ENCODE assay signal across 8 cellular contexts in the genomic region with DNA sequence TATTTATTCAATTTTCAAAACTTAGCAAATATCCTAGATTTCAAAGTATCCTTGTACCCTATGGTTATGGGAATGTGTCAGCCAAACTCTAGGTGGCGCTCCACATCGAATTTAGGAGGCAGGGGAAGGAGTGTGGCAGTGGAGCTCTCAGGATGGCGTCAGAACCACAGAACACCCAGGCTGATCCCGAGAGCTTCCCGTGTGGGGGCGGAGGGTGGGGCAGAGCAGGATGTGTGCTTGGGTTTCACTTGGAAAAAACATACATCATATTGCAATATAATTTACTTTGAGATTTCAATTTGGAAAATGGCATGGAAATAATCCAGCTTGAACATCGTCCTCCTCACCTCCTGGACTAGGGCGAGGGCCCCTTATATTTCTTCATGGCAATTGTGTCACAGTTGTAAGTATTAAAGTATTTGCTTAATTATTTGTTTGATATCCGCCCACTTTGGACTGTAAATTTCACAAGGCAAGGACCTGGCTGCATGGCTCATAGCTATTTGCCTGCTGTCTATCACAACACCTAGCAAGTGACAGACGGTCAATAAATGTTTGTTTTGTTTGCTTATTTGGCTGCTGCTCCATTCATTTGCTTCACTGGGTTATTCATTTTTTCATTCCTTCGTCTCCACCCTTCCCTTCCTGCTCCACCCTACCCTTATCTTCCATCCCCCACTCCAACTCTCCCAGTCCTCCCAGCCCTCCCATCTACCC.
DNase-seq lines count a peak whose midpoint lies in the region; ATAC-seq and TF ChIP-seq lines count a peak whose summit lies in the region.

No MANE protein-coding gene starts in this region.

- no peaks in the 10 kb centered on the region for H3K27me3 ChIP-seq in WERI-Rb-1 (ENCODE audit: insufficient read depth, low read depth, severe bottlenecking)

- H3K4me1 ChIP-seq in mucosa of descending colon (ENCODE audit: low read depth) = peaks cover 19% of the 10 kb centered on the region

- peak; percentile 63 for ATAC-seq in GM19043 (IDR thresholded peaks at IDR 0.05; ENCODE audit: low read depth, unreplicated experiment)
- ATAC-seq in esophagus mucosa = peak; percentile 93
- ATAC-seq in mucosa of descending colon = peak; percentile 88
- ATAC-seq in HG03469 (IDR thresholded peaks at IDR 0.05; ENCODE audit: unreplicated experiment) = no peak

- no peak overlapping the region for H3K27ac ChIP-seq in WERI-Rb-1

- TF ChIP-seq CTCF in AG10803 (conservative IDR thresholded peaks at IDR 0.05; ENCODE audit: low read length) = peak; percentile 87
- peak; percentile 68 for TF ChIP-seq CTCF in LNCaP clone FGC (IDR thresholded peaks at IDR 0.05; ENCODE audit: control insufficient read depth, extremely low read depth, insufficient read depth)
- TF ChIP-seq CTCF in WERI-Rb-1 (IDR thresholded peaks at IDR 0.05; ENCODE audit: low read depth, low read length) = peak; percentile 47
- peak; percentile 29 for TF ChIP-seq CTCF in mucosa of descending colon (IDR thresholded peaks at IDR 0.05)

- H3K9me3 ChIP-seq in WERI-Rb-1 (ENCODE audit: severe bottlenecking) (no peaks in the 10 kb centered on the region), mucosa of descending colon (no peaks in the 10 kb centered on the region)

- DNase-seq in AG10803 (ENCODE audit: low read depth) (peak; percentile 91), LNCaP clone FGC (ENCODE audit: low read depth) (no peak), WERI-Rb-1 (peak; percentile 68), mucosa of descending colon (peak; percentile 61 to 81 (median 76)), stromal cell of bone marrow (ENCODE audit: low read depth) (peak; percentile 97)

- intact Hi-C loops in mucosa of descending colon (cut with DNase I, micrococcal nuclease) = no loop called here

- H3K36me3 ChIP-seq in WERI-Rb-1 (no peaks in the 10 kb centered on the region), mucosa of descending colon (ENCODE audit: low read depth) (no peaks in the 10 kb centered on the region)

- H3K4me3 ChIP-seq in AG10803 (ENCODE audit: low read length) (peak overlapping the region; percentile 56), LNCaP clone FGC (ENCODE audit: low read depth, low read length) (no peak overlapping the region), WERI-Rb-1 (ENCODE audit: low read depth, low read length) (no peak overlapping the region), mucosa of descending colon (no peak overlapping the region)

Comparison
In these comparisons a context has a peak if more than half of its experiments do, and no peak if none do; other contexts are left out.
1. CTCF ChIP-seq: peak in every context shown above with its lines; median percentile 87 in AG10803; 68 in LNCaP clone FGC; 47 in WERI-Rb-1; 29 in mucosa of descending colon.